Comparison of ENCODE assay signal across 33 cellular contexts in genomic region chr5:109448838-109449237, GRCh38.
"Had no signal": no experiment of that assay in that cellular context is flagged by ENCODE, and none has a peak within 500 bp of the region (broad histone marks: within the 10 kb centered on the region; RNA-seq: fewer than 3 reads in every experiment).

No MANE protein-coding gene starts in this region.

- H3K27ac ChIP-seq: ascending aorta, WERI-Rb-1 had no signal

- H3K4me3 ChIP-seq: ascending aorta had no signal

- H3K27ac Mint-ChIP-seq: activated CD4-positive, alpha-beta memory T cell treated with anti-CD3 and anti-CD28 coated beads, Interleukin-2, amount 10 ng/mL, durations not matched to agents 7 days and 5 days; activated naive CD4-positive, alpha-beta T cell treated with anti-CD3 and anti-CD28 coated beads, Interleukin-2, amount 50 U/mL, for 24 hours; activated naive CD8-positive, alpha-beta T cell treated with anti-CD3 and anti-CD28 coated beads, Interleukin-2, amount 10 ng/mL, durations not matched to agents 7 days and 5 days; activated T-cell treated with anti-CD3 and anti-CD28 coated beads, Interleukin-2, amount 50 U/mL, for 24 hours; activated T-helper 2 cell treated with anti-CD3 and anti-CD28 coated beads, Interferon-gamma antibody, Interleukin-2, Interleukin-4, amounts not matched to agents 10 μg/mL and 5 μg/mL and 100 μg/mL, durations not matched to agents 14 hours and 24 hours and 36 hours; T-cell; T-helper 17 cell had no signal

- H3K9me3 Mint-ChIP-seq: activated CD4-positive, alpha-beta memory T cell treated with anti-CD3 and anti-CD28 coated beads, Interleukin-2, amount 10 ng/mL, durations not matched to agents 7 days and 5 days; activated naive CD4-positive, alpha-beta T cell treated with anti-CD3 and anti-CD28 coated beads, Interleukin-2, amount 50 U/mL, for 24 hours; activated T-cell treated with anti-CD3 and anti-CD28 coated beads, Interleukin-2, amount 50 U/mL, for 24 hours; activated T-helper 2 cell treated with anti-CD3 and anti-CD28 coated beads, Interferon-gamma antibody, Interleukin-2, Interleukin-4, amounts not matched to agents 10 μg/mL and 5 μg/mL and 100 μg/mL, durations not matched to agents 14 hours and 24 hours and 36 hours; T-cell had no signal

- H3K27me3 ChIP-seq: ascending aorta had no signal

- H3K36me3 ChIP-seq: ascending aorta, WERI-Rb-1 had no signal

- H3K27me3 Mint-ChIP-seq: activated CD4-positive, alpha-beta memory T cell treated with anti-CD3 and anti-CD28 coated beads, Interleukin-2, amount 10 ng/mL, durations not matched to agents 7 days and 5 days; activated naive CD4-positive, alpha-beta T cell treated with anti-CD3 and anti-CD28 coated beads, Interleukin-2, amount 50 U/mL, for 24 hours; activated T-cell treated with anti-CD3 and anti-CD28 coated beads, Interleukin-2, amount 50 U/mL, for 24 hours; T-cell had no signal

- H3K9me3 ChIP-seq: ascending aorta had no signal

- H3K36me3 Mint-ChIP-seq: activated naive CD4-positive, alpha-beta T cell treated with anti-CD3 and anti-CD28 coated beads, Interleukin-2, amount 50 U/mL, for 24 hours; activated naive CD8-positive, alpha-beta T cell treated with anti-CD3 and anti-CD28 coated beads, Interleukin-2, amount 10 ng/mL, durations not matched to agents 7 days and 5 days; T-cell had no signal

- H3K4me1 Mint-ChIP-seq: activated CD4-positive, alpha-beta memory T cell treated with anti-CD3 and anti-CD28 coated beads, Interleukin-2, amount 10 ng/mL, durations not matched to agents 7 days and 5 days; activated naive CD4-positive, alpha-beta T cell treated with anti-CD3 and anti-CD28 coated beads, Interleukin-2, amount 50 U/mL, for 24 hours; T-cell; T-helper 17 cell had no signal

- H3K4me3 Mint-ChIP-seq: activated CD4-positive, alpha-beta memory T cell treated with anti-CD3 and anti-CD28 coated beads, Interleukin-2, amount 10 ng/mL, durations not matched to agents 7 days and 5 days; activated naive CD4-positive, alpha-beta T cell treated with anti-CD3 and anti-CD28 coated beads, Interleukin-2, amount 50 U/mL, for 24 hours; activated naive CD8-positive, alpha-beta T cell treated with anti-CD3 and anti-CD28 coated beads, Interleukin-2, amount 10 ng/mL, durations not matched to agents 7 days and 5 days; activated T-cell treated with anti-CD3 and anti-CD28 coated beads, Interleukin-2, amount 50 U/mL, for 24 hours; T-cell; T-helper 17 cell had no signal

- DNase-seq: activated CD4-positive, alpha-beta memory T cell treated with anti-CD3 and anti-CD28 coated beads, Interleukin-2, amount 10 ng/mL, durations not matched to agents 7 days and 5 days; activated CD4-positive, alpha-beta T cell treated with anti-CD3 and anti-CD28 coated beads for 1 hour; activated CD4-positive, alpha-beta T cell treated with anti-CD3 and anti-CD28 coated beads for 48 hours; activated CD4-positive, CD25-positive, alpha-beta regulatory T cell; activated gamma-delta T cell; activated naive CD4-positive, alpha-beta T cell treated with Interleukin-2 at 50 U/mL for 16 hours; activated naive CD8-positive, alpha-beta T cell treated with anti-CD3 and anti-CD28 coated beads, Interleukin-2, amount 10 ng/mL, durations not matched to agents 7 days and 5 days; activated T-cell treated with anti-CD3 and anti-CD28 coated beads, Interleukin-2, amount 50 U/mL, for 24 hours; amygdala; caudate nucleus; cerebellar nuclear complex; Kasumi-1; KG1; MM.1S; MV-4-11; NCI-H1092; NCI-H1417; NCI-H146; NCI-H187; NCI-H2081; NCI-H345; NCI-H524 treated with DMSO at 0.1 percent for 48 hours; NCI-H748 treated with DMSO at 0.1 percent for 48 hours; NK-92 treated with Interleukin-12 subunit alpha and Interleukin-12 subunit beta, amount 100 ng/mL, for 24 hours; OCI-M1; SIG-M5; T-cell; T-helper 17 cell; T-helper 9 cell; WERI-Rb-1 had no signal
